In the genomic region with DNA sequence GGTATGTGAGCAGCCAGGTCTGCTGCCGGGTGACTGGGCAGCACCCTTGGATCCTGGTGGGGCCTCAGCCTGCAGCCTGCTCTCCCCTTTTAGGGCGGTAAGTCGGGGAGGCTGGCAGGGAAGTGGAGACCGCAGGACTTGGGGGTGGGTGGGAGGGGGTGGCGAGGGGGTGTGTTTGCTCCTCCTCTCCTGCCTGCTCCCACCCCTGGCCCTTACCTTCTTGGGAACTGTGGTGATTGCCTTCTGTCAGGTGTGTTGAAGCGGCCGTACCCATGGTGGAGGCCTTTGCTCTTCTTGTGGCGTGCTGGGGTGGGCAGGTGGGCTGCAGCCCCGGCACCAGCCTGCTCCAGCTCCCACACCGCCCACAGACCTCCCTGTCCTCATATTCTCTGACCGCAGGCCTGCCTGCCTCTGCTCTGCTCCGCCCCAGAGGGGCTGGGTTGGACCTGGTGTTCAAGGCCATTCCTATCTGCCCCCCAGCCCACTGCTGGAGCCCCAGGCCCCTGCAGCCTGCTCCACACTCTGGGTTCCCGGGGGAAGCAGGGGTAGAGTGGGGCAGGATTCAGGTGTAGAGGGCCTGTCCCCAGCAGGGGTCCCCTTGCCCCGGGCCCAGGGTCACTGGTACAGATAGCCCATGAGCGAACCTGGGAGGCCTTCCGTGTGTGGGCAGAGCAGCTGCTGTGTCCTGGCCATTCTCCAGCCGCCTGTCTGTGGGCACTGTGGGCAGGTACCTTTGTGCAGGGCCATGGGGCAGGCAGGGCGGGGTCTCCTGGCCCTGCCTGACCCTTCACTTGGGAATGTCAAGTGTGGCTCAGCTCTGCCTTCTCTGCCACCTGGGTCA, we compare ENCODE assay signal across 2 cellular contexts.
TF ChIP-seq lines count a peak whose summit lies in the region.

No MANE protein-coding gene starts in this region.

TF ChIP-seq in WTC11, 78 proteins besides CTCF, POLR2A, EP300 and RAD21:
- TF ChIP-seq GABPB1 (CRISPR knock-in tag; IDR thresholded peaks at IDR 0.05) (peak; percentile 36; the same call in 1 of the 2 replicates), E2F5 (CRISPR knock-in tag; IDR thresholded peaks at IDR 0.05) (no peak)

TF ChIP-seq in HepG2, 621 proteins besides CTCF, POLR2A, EP300 and RAD21 (continues in another document):
- 0 out of 2 replicates have a peak, but pooled peaks have one; percentile 23 for TF ChIP-seq ZNF710 (CRISPR knock-in tag; IDR thresholded peaks at IDR 0.05; ENCODE audit: borderline replicate concordance)
- TF ChIP-seq ZNF790 (CRISPR knock-in tag; IDR thresholded peaks at IDR 0.05; ENCODE audit: borderline replicate concordance) = peak; percentile 74; the same call in 1 of the 2 replicates
- no peak for TF ChIP-seq SSRP1 (CRISPR knock-in tag; IDR thresholded peaks at IDR 0.05)
- TF ChIP-seq ZBED4 (CRISPR knock-in tag; IDR thresholded peaks at IDR 0.05; ENCODE audit: borderline replicate concordance) = no peak; the same call in 1 of the 2 replicates
- TF ChIP-seq, protein P1, sequence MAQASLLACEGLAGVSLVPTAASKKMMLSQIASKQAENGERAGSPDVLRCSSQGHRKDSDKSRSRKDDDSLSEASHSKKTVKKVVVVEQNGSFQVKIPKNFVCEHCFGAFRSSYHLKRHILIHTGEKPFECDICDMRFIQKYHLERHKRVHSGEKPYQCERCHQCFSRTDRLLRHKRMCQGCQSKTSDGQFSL (CRISPR knock-in tag; IDR thresholded peaks at IDR 0.05) = peak; percentile 41; the same call in 1 of the 2 replicates
- no peak for TF ChIP-seq ZNF530 (CRISPR knock-in tag; IDR thresholded peaks at IDR 0.05; ENCODE audit: low read depth)
- TF ChIP-seq NCOA2 (CRISPR knock-in tag; IDR thresholded peaks at IDR 0.05) = peak; percentile 81
- no peak for TF ChIP-seq MAFG (CRISPR knock-in tag; IDR thresholded peaks at IDR 0.05)
- TF ChIP-seq, protein P2, sequence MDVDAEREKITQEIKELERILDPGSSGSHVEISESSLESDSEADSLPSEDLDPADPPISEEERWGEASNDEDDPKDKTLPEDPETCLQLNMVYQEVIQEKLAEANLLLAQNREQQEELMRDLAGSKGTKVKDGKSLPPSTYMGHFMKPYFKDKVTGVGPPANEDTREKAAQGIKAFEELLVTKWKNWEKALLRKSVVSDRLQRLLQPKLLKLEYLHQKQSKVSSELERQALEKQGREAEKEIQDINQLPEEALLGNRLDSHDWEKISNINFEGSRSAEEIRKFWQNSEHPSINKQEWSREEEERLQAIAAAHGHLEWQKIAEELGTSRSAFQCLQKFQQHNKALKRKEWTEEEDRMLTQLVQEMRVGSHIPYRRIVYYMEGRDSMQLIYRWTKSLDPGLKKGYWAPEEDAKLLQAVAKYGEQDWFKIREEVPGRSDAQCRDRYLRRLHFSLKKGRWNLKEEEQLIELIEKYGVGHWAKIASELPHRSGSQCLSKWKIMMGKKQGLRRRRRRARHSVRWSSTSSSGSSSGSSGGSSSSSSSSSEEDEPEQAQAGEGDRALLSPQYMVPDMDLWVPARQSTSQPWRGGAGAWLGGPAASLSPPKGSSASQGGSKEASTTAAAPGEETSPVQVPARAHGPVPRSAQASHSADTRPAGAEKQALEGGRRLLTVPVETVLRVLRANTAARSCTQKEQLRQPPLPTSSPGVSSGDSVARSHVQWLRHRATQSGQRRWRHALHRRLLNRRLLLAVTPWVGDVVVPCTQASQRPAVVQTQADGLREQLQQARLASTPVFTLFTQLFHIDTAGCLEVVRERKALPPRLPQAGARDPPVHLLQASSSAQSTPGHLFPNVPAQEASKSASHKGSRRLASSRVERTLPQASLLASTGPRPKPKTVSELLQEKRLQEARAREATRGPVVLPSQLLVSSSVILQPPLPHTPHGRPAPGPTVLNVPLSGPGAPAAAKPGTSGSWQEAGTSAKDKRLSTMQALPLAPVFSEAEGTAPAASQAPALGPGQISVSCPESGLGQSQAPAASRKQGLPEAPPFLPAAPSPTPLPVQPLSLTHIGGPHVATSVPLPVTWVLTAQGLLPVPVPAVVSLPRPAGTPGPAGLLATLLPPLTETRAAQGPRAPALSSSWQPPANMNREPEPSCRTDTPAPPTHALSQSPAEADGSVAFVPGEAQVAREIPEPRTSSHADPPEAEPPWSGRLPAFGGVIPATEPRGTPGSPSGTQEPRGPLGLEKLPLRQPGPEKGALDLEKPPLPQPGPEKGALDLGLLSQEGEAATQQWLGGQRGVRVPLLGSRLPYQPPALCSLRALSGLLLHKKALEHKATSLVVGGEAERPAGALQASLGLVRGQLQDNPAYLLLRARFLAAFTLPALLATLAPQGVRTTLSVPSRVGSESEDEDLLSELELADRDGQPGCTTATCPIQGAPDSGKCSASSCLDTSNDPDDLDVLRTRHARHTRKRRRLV (CRISPR knock-in tag; IDR thresholded peaks at IDR 0.05) = no peak
- TF ChIP-seq KLF13 (CRISPR knock-in tag; IDR thresholded peaks at IDR 0.05) = no peak
- TF ChIP-seq NFYB (CRISPR knock-in tag; IDR thresholded peaks at IDR 0.05) = 0 out of 2 replicates have a peak, but pooled peaks have one; percentile 8
- no peak; the same call in 1 of the 2 replicates for TF ChIP-seq ZNF891 (CRISPR knock-in tag; IDR thresholded peaks at IDR 0.05)
- no peak for TF ChIP-seq HOXD1 (CRISPR knock-in tag; IDR thresholded peaks at IDR 0.05)
- TF ChIP-seq HDAC6 (IDR thresholded peaks at IDR 0.05; ENCODE audit: low read depth, low read length) = no peak
- TF ChIP-seq, protein P3, sequence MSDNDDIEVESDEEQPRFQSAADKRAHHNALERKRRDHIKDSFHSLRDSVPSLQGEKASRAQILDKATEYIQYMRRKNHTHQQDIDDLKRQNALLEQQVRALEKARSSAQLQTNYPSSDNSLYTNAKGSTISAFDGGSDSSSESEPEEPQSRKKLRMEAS (IDR thresholded peaks at IDR 0.05) = peak; percentile 75
- TF ChIP-seq HINFP (CRISPR knock-in tag; IDR thresholded peaks at IDR 0.05; ENCODE audit: low read depth) = 0 out of 2 replicates have a peak, but pooled peaks have one; percentile 21
- TF ChIP-seq, protein P4, sequence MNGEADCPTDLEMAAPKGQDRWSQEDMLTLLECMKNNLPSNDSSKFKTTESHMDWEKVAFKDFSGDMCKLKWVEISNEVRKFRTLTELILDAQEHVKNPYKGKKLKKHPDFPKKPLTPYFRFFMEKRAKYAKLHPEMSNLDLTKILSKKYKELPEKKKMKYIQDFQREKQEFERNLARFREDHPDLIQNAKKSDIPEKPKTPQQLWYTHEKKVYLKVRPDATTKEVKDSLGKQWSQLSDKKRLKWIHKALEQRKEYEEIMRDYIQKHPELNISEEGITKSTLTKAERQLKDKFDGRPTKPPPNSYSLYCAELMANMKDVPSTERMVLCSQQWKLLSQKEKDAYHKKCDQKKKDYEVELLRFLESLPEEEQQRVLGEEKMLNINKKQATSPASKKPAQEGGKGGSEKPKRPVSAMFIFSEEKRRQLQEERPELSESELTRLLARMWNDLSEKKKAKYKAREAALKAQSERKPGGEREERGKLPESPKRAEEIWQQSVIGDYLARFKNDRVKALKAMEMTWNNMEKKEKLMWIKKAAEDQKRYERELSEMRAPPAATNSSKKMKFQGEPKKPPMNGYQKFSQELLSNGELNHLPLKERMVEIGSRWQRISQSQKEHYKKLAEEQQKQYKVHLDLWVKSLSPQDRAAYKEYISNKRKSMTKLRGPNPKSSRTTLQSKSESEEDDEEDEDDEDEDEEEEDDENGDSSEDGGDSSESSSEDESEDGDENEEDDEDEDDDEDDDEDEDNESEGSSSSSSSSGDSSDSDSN (CRISPR knock-in tag; IDR thresholded peaks at IDR 0.05) = peak; percentile 82
- TF ChIP-seq SOX6 (IDR thresholded peaks at IDR 0.05) = no peak
- TF ChIP-seq SOX6 (CRISPR knock-in tag; IDR thresholded peaks at IDR 0.05) = peak; percentile 62
- TF ChIP-seq ZNF687 (CRISPR knock-in tag; IDR thresholded peaks at IDR 0.05) = peak; percentile 81
- TF ChIP-seq ZNF562 (CRISPR knock-in tag; IDR thresholded peaks at IDR 0.05; ENCODE audit: borderline replicate concordance) = no peak
- TF ChIP-seq, protein P5, sequence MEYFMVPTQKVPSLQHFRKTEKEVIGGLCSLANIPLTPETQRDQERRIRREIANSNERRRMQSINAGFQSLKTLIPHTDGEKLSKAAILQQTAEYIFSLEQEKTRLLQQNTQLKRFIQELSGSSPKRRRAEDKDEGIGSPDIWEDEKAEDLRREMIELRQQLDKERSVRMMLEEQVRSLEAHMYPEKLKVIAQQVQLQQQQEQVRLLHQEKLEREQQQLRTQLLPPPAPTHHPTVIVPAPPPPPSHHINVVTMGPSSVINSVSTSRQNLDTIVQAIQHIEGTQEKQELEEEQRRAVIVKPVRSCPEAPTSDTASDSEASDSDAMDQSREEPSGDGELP (IDR thresholded peaks at IDR 0.05; ENCODE audit: borderline replicate concordance, low read depth) = peak; percentile 81; the same call in 1 of the 2 replicates
- TF ChIP-seq HMG20A (CRISPR knock-in tag; IDR thresholded peaks at IDR 0.05; ENCODE audit: borderline replicate concordance) = peak; percentile 44; the same call in 1 of the 2 replicates
- no peak for TF ChIP-seq PTBP1 (IDR thresholded peaks at IDR 0.05; ENCODE audit: low read depth, low read length, poor library complexity, severe bottlenecking)
- TF ChIP-seq TP53 (CRISPR knock-in tag; conservative IDR thresholded peaks at IDR 0.05) = no peak
- no peak for TF ChIP-seq ZNF20 (CRISPR knock-in tag; IDR thresholded peaks at IDR 0.05)
- peak; percentile 80 for TF ChIP-seq ZNF605 (CRISPR knock-in tag; IDR thresholded peaks at IDR 0.05)
- TF ChIP-seq SMARCE1 (IDR thresholded peaks at IDR 0.05; ENCODE audit: borderline replicate concordance) = no peak
